In genomic region chr16:74760007-74760767, GRCh38 we compare ENCODE assay signal across 16 cellular contexts. TPM values are rescaled to one million over a fixed set of nuclear protein-coding genes. Genes with fewer than 3 reads are reported as not detected.
DNase-seq lines count a peak whose midpoint lies in the region; ATAC-seq and TF ChIP-seq lines count a peak whose summit lies in the region.
"Had no signal": no experiment of that assay in that cellular context is flagged by ENCODE, and none has a peak within 500 bp of the region (broad histone marks: within the 10 kb centered on the region; RNA-seq: fewer than 3 reads in every experiment).

No MANE protein-coding gene starts in this region.

- no TSS peak for BruUV-seq in A673 (replicated peaks; lab: Mats Ljungman, UMichigan)

- peak; percentile 69; the same call in 2 of the 3 replicates for ATAC-seq in RWPE2 (ENCODE audit: low read depth)
- peak; percentile 55 for ATAC-seq in memory B cell (ENCODE audit: low read depth)
- ATAC-seq in HG03520 (IDR thresholded peaks at IDR 0.05; ENCODE audit: unreplicated experiment) = no peak

- H3K9me3 ChIP-seq in GM23248 (ENCODE audit: low read depth) (no peaks in the 10 kb centered on the region), RWPE2 (ENCODE audit: severe bottlenecking) (no peaks in the 10 kb centered on the region), A673 (ENCODE audit: low read depth, low read length, poor library complexity, severe bottlenecking) (no peaks in the 10 kb centered on the region)
- H3K9me3 ChIP-seq: left ventricle myocardium inferior, pancreas had no signal

- H3K9me2 ChIP-seq in GM23248 (ENCODE audit: insufficient read depth) = no peaks in the 10 kb centered on the region

- no peaks in the 10 kb centered on the region for H3F3A ChIP-seq in GM23248 (ENCODE audit: insufficient read depth)

- no peaks in the 10 kb centered on the region for H4K20me1 ChIP-seq in GM23248 (ENCODE audit: insufficient read depth)

- TF ChIP-seq CTCF in GM12865 (IDR thresholded peaks at IDR 0.05; ENCODE audit: insufficient read depth, low read depth, low read length, missing control alignments) (no peak), RWPE2 (IDR thresholded peaks at IDR 0.05; ENCODE audit: poor library complexity, severe bottlenecking) (no peak), A673 (conservative IDR thresholded peaks at IDR 0.05; ENCODE audit: low read depth, low read length) (no peak)

- intact Hi-C loops in A673 (cut with micrococcal nuclease; ENCODE audit: unreplicated experiment) = no loop called here

- H3K4me1 ChIP-seq in GM23248 (ENCODE audit: insufficient read depth) = no peaks in the 10 kb centered on the region
- peaks cover 6% of the 10 kb centered on the region for H3K4me1 ChIP-seq in RWPE2 (ENCODE audit: insufficient read depth, poor library complexity, severe bottlenecking)
- no peaks in the 10 kb centered on the region for H3K4me1 ChIP-seq in A673 (ENCODE audit: insufficient read depth, low read length, poor library complexity, severe bottlenecking)
- H3K4me1 ChIP-seq: left ventricle myocardium inferior, pancreas had no signal

- H3K9me3 Mint-ChIP-seq in memory B cell = peaks cover 3% of the 10 kb centered on the region

- in situ Hi-C loops in GM23248 (cut with MboI) = no loop called here

- H3K9ac ChIP-seq in GM23248 = no peak overlapping the region

- no peak overlapping the region for H3K27ac ChIP-seq in GM23248
- H3K27ac ChIP-seq in RWPE2 (ENCODE audit: poor library complexity, severe bottlenecking) = no peak overlapping the region
- H3K27ac ChIP-seq in A673 (ENCODE audit: low read depth, low read length, poor library complexity, severe bottlenecking) = no peak overlapping the region
- H3K27ac ChIP-seq: left ventricle myocardium inferior had no signal

- CTCF ChIA-PET in A673 (lab: Charles Lee) = no interaction called here

- H3K36me3 Mint-ChIP-seq in memory B cell = peaks cover 8% of the 10 kb centered on the region

- no peak overlapping the region for H2AFZ ChIP-seq in GM23248

- H3K4me3 Mint-ChIP-seq in memory B cell = no peak overlapping the region

- H3K36me3 ChIP-seq in GM23248 (ENCODE audit: low read depth) (no peaks in the 10 kb centered on the region), RWPE2 (ENCODE audit: low read depth) (no peaks in the 10 kb centered on the region), A673 (ENCODE audit: insufficient read depth, low read length, poor library complexity, severe bottlenecking) (no peaks in the 10 kb centered on the region)
- H3K36me3 ChIP-seq: left ventricle myocardium inferior, pancreas had no signal

- H3K27me3 ChIP-seq in GM23248 (replicated peaks; ENCODE audit: insufficient read depth) = peaks cover 21% of the 10 kb centered on the region
- H3K27me3 ChIP-seq in RWPE2 (ENCODE audit: insufficient read depth, poor library complexity, severe bottlenecking) = no peaks in the 10 kb centered on the region
- no peaks in the 10 kb centered on the region for H3K27me3 ChIP-seq in A673 (replicated peaks; ENCODE audit: insufficient read depth, low read depth, low read length, poor library complexity)
- H3K27me3 ChIP-seq: pancreas had no signal

- POLR2A ChIA-PET in A673 (lab: Charles Lee; ENCODE audit: low non-redundant PET) = interaction anchor here (0.6 kb wide), 1 partner anchor 105 kb away, joined by 3 read pairs; no protein-coding TSS in a partner anchor

- no peak overlapping the region for H3K27ac Mint-ChIP-seq in memory B cell

- DNase-seq in GM12865 (ENCODE audit: low read depth) = peak; percentile 76
- DNase-seq in GM23248 = peak; percentile 39
- no peak for DNase-seq in RWPE2 (ENCODE audit: low spot score)
- no peak for DNase-seq in memory B cell (ENCODE audit: low spot score in 2 of 2)
- DNase-seq in SHP77 treated with DMSO at 0.1 percent for 48 hours (lab: John Stamatoyannopoulos, UW) = no peak
- no peak for DNase-seq in stimulated activated CD8-positive, alpha-beta memory T cell treated with anti-CD3 and anti-CD28 coated beads, Interleukin-4, amount 100 ng/mL, for 48 hours
- no peak for DNase-seq in A673 (ENCODE audit: low spot score)
- DNase-seq: activated T-cell treated with anti-CD3 and anti-CD28 coated beads for 4 hours; caudate nucleus; DMS 273 treated with DMSO at 0.1 percent for 48 hours; left ventricle myocardium inferior; NCI-H1436 treated with DMSO at 0.1 percent for 48 hours; NK-92 treated with Interleukin-12 subunit alpha and Interleukin-12 subunit beta, amount 100 ng/mL, for 24 hours; stimulated activated CD4-positive, alpha-beta T cell treated with anti-CD3 and anti-CD28 coated beads, Interleukin-4, amount 100 ng/mL, for 24 hours had no signal

- H3K79me2 ChIP-seq in GM23248 (ENCODE audit: insufficient read depth) = no peaks in the 10 kb centered on the region

- 59 to 61% methylated on average over 11 of the region's 11 CpGs for WGBS in GM23248 (ENCODE audit: low coverage in 1 of 2, low lambda C conversion rate in 2 of 2, missing lambda C conversion rate in 2 of 2), 2 experiments

- no peak overlapping the region for H3K4me2 ChIP-seq in GM23248 (ENCODE audit: unreplicated experiment)

- peaks cover 2% of the 10 kb centered on the region for H3K27me3 Mint-ChIP-seq in memory B cell

- no peaks in the 10 kb centered on the region for H3K4me1 Mint-ChIP-seq in memory B cell

- H3K4me3 ChIP-seq in GM12865 (ENCODE audit: low read depth, low read length) (no peak overlapping the region), GM23248 (no peak overlapping the region), RWPE2 (ENCODE audit: severe bottlenecking) (no peak overlapping the region), A673 (ENCODE audit: low read depth, low read length, poor library complexity, severe bottlenecking) (no peak overlapping the region)
- H3K4me3 ChIP-seq: left ventricle myocardium inferior, pancreas had no signal

RNA-seq across cellular contexts. Expression of gene FA2H, which starts 14.4 kb away (rescaled TPM):
- not detected in 2 replicates for total RNA-seq in GM23248 (2014; rRNA removed; shearing (Covaris generic))
- polyA plus RNA-seq in GM23248 (2016; fragmentation: Nextera tagmentation; extraction: Ambion mirVana) = not detected in 2 replicates
- total RNA-seq in A673 (2021) = not detected in 2 replicates
- total RNA-seq: left ventricle myocardium inferior had no signal

RNA-seq across cellular contexts. Expression of gene MLKL, which starts 59.5 kb away (rescaled TPM):
- total RNA-seq in GM23248 (2014; rRNA removed; shearing (Covaris generic)) = 11.9 and 13.6 TPM in 2 replicates
- 10.0 and 10.4 TPM in 2 replicates for polyA plus RNA-seq in GM23248 (2016; fragmentation: Nextera tagmentation; extraction: Ambion mirVana)
- 3.4 and 5.5 TPM in 2 replicates for total RNA-seq in A673 (2021)

Comparison
In these comparisons a context has a peak if more than half of its experiments do, and no peak if none do; other contexts are left out.
1. DNase-seq: peak in GM12865 (single experiment) and GM23248 (single experiment); none in RWPE2 (single experiment), memory B cell (0 of 2), SHP77 treated with DMSO at 0.1 percent for 48 hours (single experiment), stimulated activated CD8-positive, alpha-beta memory T cell treated with anti-CD3 and anti-CD28 coated beads, Interleukin-4, amount 100 ng/mL, for 48 hours (single experiment) and A673 (single experiment).